ENCODE assay signal across 13 cellular contexts in the genomic region with DNA sequence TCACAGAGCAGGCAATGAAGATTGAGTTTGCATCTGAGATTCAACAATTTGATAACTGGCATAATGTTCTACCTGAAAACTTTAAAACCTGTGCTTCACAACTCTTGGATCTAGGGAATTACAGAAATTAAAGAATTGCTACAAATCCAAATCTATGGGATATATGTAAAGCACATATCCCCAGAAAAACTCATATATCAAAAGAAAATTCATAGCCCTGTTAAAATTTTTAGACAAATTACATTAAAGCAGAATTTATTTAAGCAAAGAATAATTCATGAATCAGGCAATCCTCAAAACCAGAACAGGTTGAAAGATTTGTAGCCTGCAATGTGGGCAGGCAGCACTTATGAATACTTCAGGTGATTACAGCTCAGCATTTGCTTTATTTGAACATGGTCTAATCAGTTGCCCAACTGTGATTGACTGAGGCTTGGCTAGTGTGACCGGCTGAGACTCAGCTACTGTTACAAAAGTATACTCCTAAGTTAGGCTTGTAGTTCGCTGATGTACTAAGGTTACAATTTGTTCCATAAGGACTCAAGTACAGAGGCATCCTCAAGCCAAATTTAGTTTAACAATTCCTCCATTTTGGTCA. TPM values are rescaled to one million over a fixed set of nuclear protein-coding genes. Genes with fewer than 3 reads are reported as not detected.
DNase-seq lines count a peak whose midpoint lies in the region; ATAC-seq, FAIRE-seq and TF ChIP-seq lines count a peak whose summit lies in the region.
"Had no signal": no experiment of that assay in that cellular context is flagged by ENCODE, and none has a peak within 500 bp of the region (broad histone marks: within the 10 kb centered on the region; RNA-seq: fewer than 3 reads in every experiment).

No MANE protein-coding gene starts in this region.

- 40% methylated on average over 2 of the region's 2 CpGs for WGBS in HepG2 (ENCODE audit: low lambda C conversion rate)

- no peak for TF ChIP-seq RAD21 in HepG2 (CRISPR knock-in tag; IDR thresholded peaks at IDR 0.05)

- peaks cover 22% of the 10 kb centered on the region for H3K4me1 ChIP-seq in HepG2 (ENCODE audit: insufficient read depth, low read length)
- H3K4me1 ChIP-seq: Caco-2, SJCRH30 had no signal

- H3K9ac ChIP-seq in HepG2 (ENCODE audit: insufficient read depth, low read depth, low read length), result no peak overlapping the region
- H3K9ac ChIP-seq: BLaER1 treated with 17β-estradiol and CSF1 and Interleukin-3, amounts not matched to agents 10 nM and 100 nM had no signal

- in situ Hi-C loops in HepG2 (cut with HindIII; ENCODE audit: extremely low pct_ligation_motif_present, low pct_unique_long_range_greater_than_20kb), result no loop called here

- intact Hi-C loops in HepG2 (cut with micrococcal nuclease; ENCODE audit: unreplicated experiment) (loop anchor here (1.0 to 5.0 kb wide), 3 partner anchors 106 to 187 kb away; partner anchors contain the start of genes SH3PXD2B and STK10), posterior vena cava (cut with DNase I) (no loop called here)

- no peaks in the 10 kb centered on the region for H3K9me3 Mint-ChIP-seq in immature natural killer cell
- H3K9me3 Mint-ChIP-seq: CD8-positive, alpha-beta T cell had no signal

- POLR2A ChIA-PET in HepG2 (lab: Yijun Ruan, JAX), result interaction anchor here (1.1 to 1.3 kb wide), 2 partner anchors 11 to 105 kb away, joined by 5 to 7 read pairs; partner anchors contain the start of genes STK10 and UBTD2

- FAIRE-seq in GM12892 (lab: Jason Lieb, UNC) (peak; percentile 89), HepG2 (lab: Jason Lieb, UNC) (no peak)
- FAIRE-seq: A204.1 had no signal

- TF ChIP-seq POLR2A in GM12892 (IDR thresholded peaks at IDR 0.05; ENCODE audit: low read depth, low read length) (no peak), HepG2 (IDR thresholded peaks at IDR 0.05; ENCODE audit: insufficient read depth in 1 of 2, low read depth in 2 of 2, low read length in 2 of 2) (no peak)

- DNase-seq in GM12892 (ENCODE audit: insufficient read length) (no peak), HepG2 (ENCODE audit: low spot score) (no peak), DMS79 (lab: John Stamatoyannopoulos, UW) (no peak), posterior vena cava (ENCODE audit: low spot score) (no peak), immature natural killer cell (no peak)

- no peak overlapping the region for H3K4me3 ChIP-seq in HepG2 (replicated peaks in 1 of 3; ENCODE audit: insufficient read depth in 1 of 3, low read depth in 2 of 3, low read length in 3 of 3)
- H3K4me3 ChIP-seq: BLaER1 treated with 17β-estradiol and CSF1 and Interleukin-3, amounts not matched to agents 10 nM and 100 nM; SJCRH30 had no signal

- no peaks in the 10 kb centered on the region for H3K9me3 ChIP-seq in HepG2 (ENCODE audit: low read length)
- H3K9me3 ChIP-seq: Caco-2, SJCRH30 had no signal

- no peak overlapping the region for H3K27ac Mint-ChIP-seq in immature natural killer cell
- H3K27ac Mint-ChIP-seq: CD8-positive, alpha-beta T cell had no signal

- H3K27me3 ChIP-seq in HepG2 (ENCODE audit: control insufficient read depth in 1 of 2, insufficient read depth in 2 of 2, low read length in 2 of 2), result no peaks in the 10 kb centered on the region
- H3K27me3 ChIP-seq: BLaER1 treated with 17β-estradiol and CSF1 and Interleukin-3, amounts not matched to agents 10 nM and 100 nM; SJCRH30 had no signal

- no TSS peak for BruUV-seq in HepG2 (replicated peaks; lab: Mats Ljungman, UMichigan)

- H3K27me3 Mint-ChIP-seq in immature natural killer cell (ENCODE audit: low read depth in 3 of 3), result peaks cover 0 to 3% (median 2%) of the 10 kb centered on the region in 3 donors

- no peaks in the 10 kb centered on the region for H3K4me1 Mint-ChIP-seq in immature natural killer cell

- ATAC-seq in HepG2, result 0 out of 3 replicates have a peak, but pooled peaks have one; percentile 12
- ATAC-seq in GM19463 (IDR thresholded peaks at IDR 0.05; ENCODE audit: unreplicated experiment), result no peak

- H3K4me3 Mint-ChIP-seq in immature natural killer cell, result no peak overlapping the region
- H3K4me3 Mint-ChIP-seq: CD8-positive, alpha-beta T cell had no signal

- no peaks in the 10 kb centered on the region for H3K36me3 Mint-ChIP-seq in immature natural killer cell
- H3K36me3 Mint-ChIP-seq: CD8-positive, alpha-beta T cell had no signal

- TF ChIP-seq EP300 in HepG2 (IDR thresholded peaks at IDR 0.05; ENCODE audit: low read depth in 2 of 2, low read length in 2 of 2) (no peak), HepG2 (CRISPR knock-in tag; IDR thresholded peaks at IDR 0.05; ENCODE audit: borderline replicate concordance) (no peak)

- peak overlapping the region; percentile 85 for H3K4me2 ChIP-seq in HepG2 (ENCODE audit: low read depth, low read length)

- H3K36me3 ChIP-seq in HepG2 (replicated peaks in 1 of 2; ENCODE audit: control insufficient read depth in 1 of 2, insufficient read depth in 2 of 2, low read length in 2 of 2), result no peaks in the 10 kb centered on the region
- H3K36me3 ChIP-seq: BLaER1 treated with 17β-estradiol and CSF1 and Interleukin-3, amounts not matched to agents 10 nM and 100 nM; SJCRH30 had no signal

- H3K79me2 ChIP-seq in HepG2 (ENCODE audit: insufficient read depth, low read length), result no peaks in the 10 kb centered on the region

- no peaks in the 10 kb centered on the region for H4K20me1 ChIP-seq in HepG2 (ENCODE audit: insufficient read depth, low read length)
- H4K20me1 ChIP-seq: BLaER1 treated with 17β-estradiol and CSF1 and Interleukin-3, amounts not matched to agents 10 nM and 100 nM had no signal

- H3K27ac ChIP-seq in 22Rv1 (no peak overlapping the region), VCaP (no peak overlapping the region), HepG2 (ENCODE audit: extremely low read length, insufficient read depth, low read length) (no peak overlapping the region)
- H3K27ac ChIP-seq: BLaER1 treated with 17β-estradiol and CSF1 and Interleukin-3, amounts not matched to agents 10 nM and 100 nM; SJCRH30 had no signal

- CTCF ChIA-PET in HepG2 (lab: Yijun Ruan, JAX; ENCODE audit: low intra/inter-chr PET ratio, low total read pairs), result interaction anchor here (1.2 to 2.2 kb wide), 3 partner anchors 105 to 254 kb away, joined by 3 to 12 read pairs (median 6); partner anchors contain the start of gene STK10

- H2AFZ ChIP-seq in HepG2 (ENCODE audit: low read length), result no peak overlapping the region

- TF ChIP-seq CTCF in 22Rv1 (IDR thresholded peaks at IDR 0.05), result peak; percentile 63
- peak; percentile 65 for TF ChIP-seq CTCF in VCaP (conservative IDR thresholded peaks at IDR 0.05)
- no peak for TF ChIP-seq CTCF in HepG2 (CRISPR knock-in tag; IDR thresholded peaks at IDR 0.05)

TF ChIP-seq in HepG2, 621 proteins besides CTCF, POLR2A, EP300 and RAD21:
- TF ChIP-seq MBNL3 (CRISPR knock-in tag; conservative IDR thresholded peaks at IDR 0.05) (no peak), ZBTB3 (CRISPR knock-in tag; IDR thresholded peaks at IDR 0.05; ENCODE audit: borderline replicate concordance, low read depth) (0 out of 2 replicates have a peak, but pooled peaks have one; percentile 21), TGIF2 (CRISPR knock-in tag; IDR thresholded peaks at IDR 0.05) (0 out of 2 replicates have a peak, but pooled peaks have one; percentile 9), NRL (CRISPR knock-in tag; IDR thresholded peaks at IDR 0.05; ENCODE audit: borderline replicate concordance) (no peak)
TF ChIP-seq in HepG2: peak in this region for 2.

RNA-seq across cellular contexts. Expression of gene UBTD2, which starts 10.3 kb away (rescaled TPM):
- polyA plus RNA-seq in GM12892 (2012; ENCODE audit: missing spikeins), result 17.7 TPM
- total RNA-seq in HepG2 (2016; rRNA removed; fragmentation: Illumina TruSeq; extraction: Trizol) (24.1 and 32.9 TPM in 2 replicates), posterior vena cava (10 to 100 TPM; 18.7 to 24.0 TPM)
- total RNA-seq in HepG2 (2016; cell fraction: cytosol; rRNA removed; fragmentation: Illumina TruSeq; extraction: Trizol; ENCODE audit: low read depth), result 9.7 and 11.2 TPM in 2 replicates
- 24.7 and 30.9 TPM in 2 replicates for total RNA-seq in HepG2 (2016; cell fraction: insoluble cytoplasmic fraction; rRNA removed; fragmentation: Illumina TruSeq; extraction: Trizol)
- total RNA-seq in HepG2 (2016; cell fraction: membrane; rRNA removed; fragmentation: Illumina TruSeq; extraction: Trizol), result 41.5 and 46.2 TPM in 2 replicates
- 14.0 and 15.3 TPM in 2 replicates for total RNA-seq in HepG2 (2016; cell fraction: nucleus; rRNA removed; fragmentation: Illumina TruSeq; extraction: Trizol)
- polyA plus RNA-seq in HepG2 (2011; rRNA removed) (13.6 and 15.2 TPM in 2 replicates), immature natural killer cell (1 to 10 TPM; 1.5 TPM)
- polyA plus RNA-seq in HepG2 (2011; cell fraction: cytosol; rRNA removed), result 8.1 and 12.6 TPM in 2 replicates
- polyA plus RNA-seq in HepG2 (2011; cell fraction: nucleus; rRNA removed), result 4.2 and 5.7 TPM in 2 replicates
- 15.3 and 22.4 TPM in 2 replicates for polyA plus RNA-seq in HepG2 (2012)
- polyA plus RNA-seq in HepG2 (2016; cell fraction: cytosol; fragmentation: Illumina TruSeq; extraction: Trizol; ENCODE audit: low read depth), result 13.7 and 15.1 TPM in 2 replicates
- polyA plus RNA-seq in HepG2 (2016; cell fraction: insoluble cytoplasmic fraction; fragmentation: Illumina TruSeq; extraction: Trizol; ENCODE audit: low read depth), result 36.9 and 39.9 TPM in 2 replicates
- polyA plus RNA-seq in HepG2 (2016; cell fraction: membrane; fragmentation: Illumina TruSeq; extraction: Trizol; ENCODE audit: low read depth), result 40.2 and 41.2 TPM in 2 replicates
- polyA plus RNA-seq in HepG2 (2016; cell fraction: nucleus; fragmentation: Illumina TruSeq; extraction: Trizol; ENCODE audit: insufficient read depth, low read depth), result 20.7 and 21.5 TPM in 2 replicates
- polyA minus RNA-seq in HepG2 (2011; rRNA and poly(A)+ RNA removed; ENCODE audit: low replicate concordance), result 7.6 and 8.4 TPM in 2 replicates
- polyA minus RNA-seq in HepG2 (2011; cell fraction: cytosol; rRNA and poly(A)+ RNA removed), result 14.6 and 18.6 TPM in 2 replicates
- polyA minus RNA-seq in HepG2 (2011; cell fraction: nucleus; rRNA and poly(A)+ RNA removed), result 12.5 and 14.8 TPM in 2 replicates
